Comparison of ENCODE assay signal across 8 cellular contexts in the genomic region with DNA sequence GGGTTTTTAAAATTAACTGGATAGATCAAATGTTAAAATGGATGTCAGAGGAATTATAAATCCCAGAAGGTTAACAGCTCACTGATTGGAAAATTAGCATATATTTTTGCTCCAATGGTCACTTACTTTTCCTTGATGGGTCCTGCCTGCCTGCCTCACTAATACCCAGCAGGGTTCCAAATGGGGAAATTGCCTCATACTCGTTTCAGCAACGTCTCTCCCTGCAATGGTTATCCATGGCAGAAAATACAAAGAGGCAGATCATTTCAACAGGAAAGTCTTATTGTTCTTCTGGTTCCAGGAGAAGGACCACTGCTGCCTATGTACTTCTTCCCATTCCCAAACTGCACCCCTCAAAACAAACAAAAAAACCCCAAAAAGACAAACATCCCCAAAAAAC.
"Had no signal": no experiment of that assay in that cellular context is flagged by ENCODE, and none has a peak within 500 bp of the region (broad histone marks: within the 10 kb centered on the region; RNA-seq: fewer than 3 reads in every experiment).

No MANE protein-coding gene starts in this region.

- H3K4me1 ChIP-seq: adrenal gland had no signal

- DNase-seq: NCI-H510A had no signal

- H3K9me3 Mint-ChIP-seq: activated CD4-positive, alpha-beta memory T cell treated with anti-CD3 and anti-CD28 coated beads, Interleukin-2, amount 10 ng/mL, durations not matched to agents 7 days and 5 days had no signal

- H3K27ac Mint-ChIP-seq: activated CD4-positive, alpha-beta memory T cell treated with anti-CD3 and anti-CD28 coated beads, Interleukin-2, amount 10 ng/mL, durations not matched to agents 7 days and 5 days; activated CD4-positive, alpha-beta T cell treated with anti-CD3 and anti-CD28 coated beads for 36 hours; activated naive CD8-positive, alpha-beta T cell treated with anti-CD3 and anti-CD28 coated beads, Interleukin-2, amount 10 ng/mL, durations not matched to agents 7 days and 5 days had no signal

- H3K9me3 ChIP-seq: adrenal gland had no signal

- H3K27me3 Mint-ChIP-seq: activated CD4-positive, alpha-beta memory T cell treated with anti-CD3 and anti-CD28 coated beads, Interleukin-2, amount 10 ng/mL, durations not matched to agents 7 days and 5 days; activated CD4-positive, alpha-beta T cell treated with anti-CD3 and anti-CD28 coated beads for 36 hours; activated naive CD8-positive, alpha-beta T cell treated with anti-CD3 and anti-CD28 coated beads, Interleukin-2, amount 10 ng/mL, durations not matched to agents 7 days and 5 days had no signal

- H3K27ac ChIP-seq: adrenal gland, PC-9, VCaP had no signal

- H3K4me3 ChIP-seq: adrenal gland, K562, PC-9 had no signal

- H3K36me3 ChIP-seq: adrenal gland had no signal

- H3K27me3 ChIP-seq: adrenal gland had no signal

- H3K4me3 Mint-ChIP-seq: activated CD4-positive, alpha-beta memory T cell treated with anti-CD3 and anti-CD28 coated beads, Interleukin-2, amount 10 ng/mL, durations not matched to agents 7 days and 5 days; activated CD4-positive, alpha-beta T cell treated with anti-CD3 and anti-CD28 coated beads for 36 hours; activated naive CD8-positive, alpha-beta T cell treated with anti-CD3 and anti-CD28 coated beads, Interleukin-2, amount 10 ng/mL, durations not matched to agents 7 days and 5 days had no signal
